Comparison of ENCODE assay signal across 8 cellular contexts in the genomic region with DNA sequence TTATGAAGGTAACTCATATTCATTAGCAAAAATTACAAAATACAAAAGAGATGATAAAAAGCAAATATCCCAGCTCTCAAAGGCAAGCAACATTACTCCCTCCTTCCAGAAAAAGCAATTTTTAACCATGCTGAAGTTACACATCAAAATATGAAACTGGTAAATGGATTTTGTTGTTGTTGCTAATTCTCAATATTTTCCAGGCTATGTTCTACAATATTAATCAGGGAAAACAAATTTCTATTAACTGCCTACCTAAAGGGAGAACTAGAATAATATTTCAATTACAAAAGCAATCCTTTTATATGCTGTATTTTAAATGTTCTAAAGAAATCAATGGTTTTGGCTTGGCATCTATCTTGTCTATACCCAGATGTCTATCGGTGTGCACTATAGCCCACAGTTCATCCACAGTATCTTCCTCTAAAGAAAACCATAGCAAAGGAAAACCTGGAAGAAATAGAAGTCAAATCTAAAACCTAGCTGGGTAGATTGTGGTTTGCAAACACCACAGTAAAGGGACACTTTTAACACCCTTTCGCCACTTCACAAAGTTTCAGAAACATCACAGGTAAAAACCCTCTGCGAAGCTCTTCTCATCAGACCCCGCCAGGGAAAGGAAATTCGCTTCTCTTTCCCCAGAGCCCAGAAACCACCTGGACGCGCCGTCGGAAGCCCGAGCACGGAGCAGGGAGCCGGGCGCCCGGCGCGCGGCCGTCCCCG.
DNase-seq lines count a peak whose midpoint lies in the region; ATAC-seq and TF ChIP-seq lines count a peak whose summit lies in the region.

No MANE protein-coding gene starts in this region.

- H3K4me3 ChIP-seq in HUES48 (ENCODE audit: low read depth, low read length) (peak overlapping the region; percentile 68), coronary artery (peak overlapping the region; percentile 80)

- no peaks in the 10 kb centered on the region for H3K36me3 Mint-ChIP-seq in nephron progenitor cell (ENCODE audit: low read depth)

- peaks cover 5% of the 10 kb centered on the region; the same call in 1 of the 2 replicates for H3K27me3 ChIP-seq in HUES48 (ENCODE audit: control insufficient read depth, insufficient read depth, low read length)

- H3K4me1 ChIP-seq in HUES48 (ENCODE audit: control insufficient read depth, insufficient read depth, low read length): peaks cover 32% of the 10 kb centered on the region

- no peaks in the 10 kb centered on the region for H3K9me3 Mint-ChIP-seq in nephron progenitor cell

- TF ChIP-seq CTCF in coronary artery (IDR thresholded peaks at IDR 0.05): no peak
- no peak for TF ChIP-seq CTCF in nephron progenitor cell (IDR thresholded peaks at IDR 0.05)

- 0 out of 2 replicates have a peak overlapping the region, but pooled peaks have one; percentile 15 for H3K9ac ChIP-seq in HUES48 (ENCODE audit: low read depth, low read length)

- DNase-seq in activated CD8-positive, alpha-beta memory T cell treated with anti-CD3 and anti-CD28 coated beads, Interleukin-2, amount 50 U/mL, for 4 hours: peak; percentile 24
- DNase-seq in activated CD8-positive, alpha-beta memory T cell treated with anti-CD3 and anti-CD28 coated beads for 24 hours: no peak
- DNase-seq in coronary artery (ENCODE audit: low spot score) (no peak), nephron progenitor cell (no peak), RPMI8226 (no peak), T1000 (lab: John Stamatoyannopoulos, UW) (no peak)

- peaks cover 81% of the 10 kb centered on the region for H3K27me3 Mint-ChIP-seq in nephron progenitor cell (ENCODE audit: low read depth, poor library complexity)

- no peak for ATAC-seq in GM18520 (IDR thresholded peaks at IDR 0.05; ENCODE audit: unreplicated experiment)

- H3K9me3 ChIP-seq in HUES48 (ENCODE audit: control insufficient read depth, insufficient read depth, low read length): no peaks in the 10 kb centered on the region; the same call in 1 of the 2 replicates

- H3K36me3 ChIP-seq in HUES48 (ENCODE audit: control insufficient read depth, insufficient read depth, low read length): no peaks in the 10 kb centered on the region

- H3K27ac ChIP-seq in HUES48 (ENCODE audit: low read depth, low read length) (no peak overlapping the region), coronary artery (peak overlapping the region; percentile 87 to 92)

- H3K4me3 Mint-ChIP-seq in nephron progenitor cell: peak overlapping the region; percentile 67

- H3K27ac Mint-ChIP-seq in nephron progenitor cell: no peak overlapping the region

- H3K4me1 Mint-ChIP-seq in nephron progenitor cell: no peaks in the 10 kb centered on the region
